ENCODE assay signal across 15 cellular contexts in the genomic region with DNA sequence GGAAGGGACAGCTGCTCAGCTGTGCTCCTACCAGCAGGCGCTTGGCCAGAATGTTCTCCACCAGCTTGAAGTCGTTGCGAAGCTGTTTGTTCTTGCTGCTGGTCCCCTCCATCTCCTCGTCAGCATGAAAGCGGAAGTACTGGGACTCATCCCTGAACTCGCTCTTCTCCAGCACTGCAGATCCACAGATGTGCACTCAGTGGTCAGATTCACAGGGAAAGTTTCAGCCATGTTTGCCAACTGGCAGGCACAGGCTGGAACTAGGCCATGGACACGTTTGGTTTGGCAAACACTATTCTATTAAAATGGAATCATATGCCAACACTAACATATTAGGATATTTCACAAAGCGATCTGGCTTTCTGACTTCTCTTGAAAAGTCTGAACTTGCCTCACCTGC.
DNase-seq lines count a peak whose midpoint lies in the region; ATAC-seq and TF ChIP-seq lines count a peak whose summit lies in the region.
"Had no signal": no experiment of that assay in that cellular context is flagged by ENCODE, and none has a peak within 500 bp of the region (broad histone marks: within the 10 kb centered on the region; RNA-seq: fewer than 3 reads in every experiment).

No MANE protein-coding gene starts in this region.

- H3K4me3 ChIP-seq in A673 (ENCODE audit: low read depth, low read length, poor library complexity, severe bottlenecking) = no peak overlapping the region
- H3K4me3 ChIP-seq in right atrium auricular region = no peak overlapping the region
- no peak overlapping the region for H3K4me3 ChIP-seq in Peyer's patch
- H3K4me3 ChIP-seq: psoas muscle had no signal

- TF ChIP-seq CTCF in A673 (conservative IDR thresholded peaks at IDR 0.05; ENCODE audit: low read depth, low read length) (no peak), progenitor cell of endocrine pancreas (IDR thresholded peaks at IDR 0.05; ENCODE audit: unreplicated experiment) (no peak), right atrium auricular region (IDR thresholded peaks at IDR 0.05) (no peak), Peyer's patch (IDR thresholded peaks at IDR 0.05) (no peak)

- H3K36me3 Mint-ChIP-seq in IgD-negative memory B cell (peaks cover 23% of the 10 kb centered on the region), immature natural killer cell (peaks cover 26 to 62% (median 39%) of the 10 kb centered on the region in 3 donors), progenitor cell of endocrine pancreas (ENCODE audit: insufficient read depth) (peaks cover 2% of the 10 kb centered on the region)
- peaks cover 97% of the 10 kb centered on the region for H3K36me3 Mint-ChIP-seq in activated T-helper 17 cell treated with anti-CD3 and anti-CD28 coated beads, Interleukin-2, amount 50 U/mL, for 72 hours (ENCODE audit: low read depth)

- H3K27me3 Mint-ChIP-seq in IgD-negative memory B cell (no peaks in the 10 kb centered on the region), immature natural killer cell (ENCODE audit: low read depth in 3 of 3) (peaks cover 12 to 46% (median 24%) of the 10 kb centered on the region in 3 donors), progenitor cell of endocrine pancreas (no peaks in the 10 kb centered on the region)
- no peaks in the 10 kb centered on the region for H3K27me3 Mint-ChIP-seq in activated T-helper 17 cell treated with anti-CD3 and anti-CD28 coated beads, Interleukin-2, amount 50 U/mL, for 72 hours

- H3K27me3 ChIP-seq in A673 (replicated peaks; ENCODE audit: insufficient read depth, low read depth, low read length, poor library complexity) (no peaks in the 10 kb centered on the region), right atrium auricular region (no peaks in the 10 kb centered on the region), Peyer's patch (no peaks in the 10 kb centered on the region)

- H3K9me3 Mint-ChIP-seq in IgD-negative memory B cell = no peaks in the 10 kb centered on the region
- no peaks in the 10 kb centered on the region for H3K9me3 Mint-ChIP-seq in activated T-helper 17 cell treated with anti-CD3 and anti-CD28 coated beads, Interleukin-2, amount 50 U/mL, for 72 hours
- no peaks in the 10 kb centered on the region for H3K9me3 Mint-ChIP-seq in immature natural killer cell
- H3K9me3 Mint-ChIP-seq in progenitor cell of endocrine pancreas (ENCODE audit: low read depth) = peaks cover 4% of the 10 kb centered on the region

- peaks cover 85% of the 10 kb centered on the region for H3K36me3 ChIP-seq in A673 (ENCODE audit: insufficient read depth, low read length, poor library complexity, severe bottlenecking)
- H3K36me3 ChIP-seq in right atrium auricular region = peaks cover 6% of the 10 kb centered on the region
- H3K36me3 ChIP-seq in Peyer's patch = peaks cover 0 to 23% (median 0%) of the 10 kb centered on the region in 3 donors

- H3K4me1 Mint-ChIP-seq in IgD-negative memory B cell = peaks cover 5 to 12% (median 9%) of the 10 kb centered on the region in 3 donors
- peaks cover 6% of the 10 kb centered on the region for H3K4me1 Mint-ChIP-seq in activated T-helper 17 cell treated with anti-CD3 and anti-CD28 coated beads, Interleukin-2, amount 50 U/mL, for 72 hours
- peaks cover 51 to 63% of the 10 kb centered on the region in 2 donors for H3K4me1 Mint-ChIP-seq in immature natural killer cell
- no peaks in the 10 kb centered on the region for H3K4me1 Mint-ChIP-seq in progenitor cell of endocrine pancreas (ENCODE audit: low read depth)

- BruUV-seq in A673 (replicated peaks; lab: Mats Ljungman, UMichigan) = no TSS peak

- peak overlapping the region; percentile 71 for H3K27ac ChIP-seq in A673 (ENCODE audit: low read depth, low read length, poor library complexity, severe bottlenecking)
- no peak overlapping the region for H3K27ac ChIP-seq in right atrium auricular region
- no peak overlapping the region for H3K27ac ChIP-seq in Peyer's patch
- H3K27ac ChIP-seq: psoas muscle had no signal

- CTCF ChIA-PET in A673 (lab: Charles Lee) = interaction anchor here (1.0 kb wide), 1 partner anchor 245 kb away, joined by 10 read pairs; no protein-coding TSS in a partner anchor

- H3K4me1 ChIP-seq in A673 (ENCODE audit: insufficient read depth, low read length, poor library complexity, severe bottlenecking) = peaks cover 20% of the 10 kb centered on the region
- no peaks in the 10 kb centered on the region for H3K4me1 ChIP-seq in right atrium auricular region
- H3K4me1 ChIP-seq in Peyer's patch = no peaks in the 10 kb centered on the region
- H3K4me1 ChIP-seq: psoas muscle had no signal

- no peak for ATAC-seq in activated T-helper 17 cell treated with anti-CD3 and anti-CD28 coated beads, Interleukin-2, amount 50 U/mL, for 72 hours (replicated peaks)
- ATAC-seq: psoas muscle had no signal

- H3K9me3 ChIP-seq in A673 (ENCODE audit: low read depth, low read length, poor library complexity, severe bottlenecking) = peaks cover 6% of the 10 kb centered on the region
- H3K9me3 ChIP-seq in right atrium auricular region = peaks cover 0 to 8% of the 10 kb centered on the region in 2 donors
- H3K9me3 ChIP-seq in Peyer's patch = no peaks in the 10 kb centered on the region

- no peak overlapping the region for H3K4me3 Mint-ChIP-seq in IgD-negative memory B cell
- no peak overlapping the region for H3K4me3 Mint-ChIP-seq in activated T-helper 17 cell treated with anti-CD3 and anti-CD28 coated beads, Interleukin-2, amount 50 U/mL, for 72 hours
- H3K4me3 Mint-ChIP-seq in immature natural killer cell = no peak overlapping the region
- no peak overlapping the region for H3K4me3 Mint-ChIP-seq in progenitor cell of endocrine pancreas (ENCODE audit: low read depth)

- intact Hi-C loops in A673 (cut with micrococcal nuclease; ENCODE audit: unreplicated experiment) = loop anchor here (10.0 kb wide), 1 partner anchor 165 kb away; the partner anchor contains the start of gene PREX1

- no peak for TF ChIP-seq POLR2A in Peyer's patch (IDR thresholded peaks at IDR 0.05)

- H3K27ac Mint-ChIP-seq in IgD-negative memory B cell (peak overlapping the region in 2 of 3 donors; percentile 6 to 14), immature natural killer cell (peak overlapping the region in 4 of 6 donors; percentile 21 to 82 (median 52)), progenitor cell of endocrine pancreas (no peak overlapping the region)
- H3K27ac Mint-ChIP-seq in activated T-helper 17 cell treated with anti-CD3 and anti-CD28 coated beads, Interleukin-2, amount 50 U/mL, for 72 hours = peak overlapping the region; percentile 82

- DNase-seq in A673 (ENCODE audit: low spot score) (no peak), immature natural killer cell (no peak), progenitor cell of endocrine pancreas (ENCODE audit: low spot score, unreplicated experiment) (no peak), right atrium auricular region (ENCODE audit: low spot score) (no peak), HT-29 (ENCODE audit: low spot score) (no peak), Peyer's patch (no peak)
- DNase-seq: activated naive CD4-positive, alpha-beta T cell treated with anti-CD3 and anti-CD28 coated beads, Interleukin-2, amount 50 U/mL, for 16 hours; C1 segment of cervical spinal cord; GF-D8; GOT3; NCI-H226; psoas muscle; stimulated activated CD8-positive, alpha-beta memory T cell treated with anti-CD3 and anti-CD28 coated beads, Interleukin-4, amount 100 ng/mL, for 48 hours had no signal

- POLR2A ChIA-PET in A673 (lab: Charles Lee; ENCODE audit: low non-redundant PET) = no interaction called here
